In the genomic region with DNA sequence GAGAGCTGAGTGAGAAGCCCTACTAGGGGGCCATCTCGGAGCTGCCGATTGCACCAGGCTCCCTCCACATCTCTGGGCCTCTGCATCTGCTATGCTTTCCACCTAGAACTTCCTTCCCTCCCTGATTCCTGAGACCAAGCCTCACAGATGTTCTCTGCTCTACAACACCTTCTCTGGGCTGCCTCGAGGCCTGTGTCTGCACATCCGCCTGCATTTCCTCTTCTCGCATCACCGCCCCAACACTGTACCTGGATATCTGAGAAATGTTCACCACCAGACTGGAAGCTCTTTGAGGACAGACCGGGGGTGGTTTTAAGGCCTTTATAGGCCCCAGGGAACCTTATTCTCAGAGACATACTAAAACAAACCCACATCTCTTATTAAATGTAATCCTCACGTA, we compare ENCODE assay signal across 1 cellular context.
TF ChIP-seq lines count a peak whose summit lies in the region.

No MANE protein-coding gene starts in this region.

TF ChIP-seq in GM23338, 12 proteins besides CTCF, POLR2A, EP300 and RAD21:
- TF ChIP-seq ZNF331 (CRISPR knock-in tag; IDR thresholded peaks at IDR 0.05; ENCODE audit: low read depth) (no peak), JUNB (IDR thresholded peaks at IDR 0.05; ENCODE audit: unreplicated experiment) (no peak), CREB1 (CRISPR knock-in tag; IDR thresholded peaks at IDR 0.05; ENCODE audit: low read depth) (no peak), ZNF114 (CRISPR knock-in tag; IDR thresholded peaks at IDR 0.05) (no peak), STAT1 (IDR thresholded peaks at IDR 0.05; ENCODE audit: unreplicated experiment) (no peak), EZH2phosphoT487 (IDR thresholded peaks at IDR 0.05; ENCODE audit: unreplicated experiment) (no peak), POLR2AphosphoS5 (IDR thresholded peaks at IDR 0.05; ENCODE audit: low read depth) (no peak)
- TF ChIP-seq, protein P1, sequence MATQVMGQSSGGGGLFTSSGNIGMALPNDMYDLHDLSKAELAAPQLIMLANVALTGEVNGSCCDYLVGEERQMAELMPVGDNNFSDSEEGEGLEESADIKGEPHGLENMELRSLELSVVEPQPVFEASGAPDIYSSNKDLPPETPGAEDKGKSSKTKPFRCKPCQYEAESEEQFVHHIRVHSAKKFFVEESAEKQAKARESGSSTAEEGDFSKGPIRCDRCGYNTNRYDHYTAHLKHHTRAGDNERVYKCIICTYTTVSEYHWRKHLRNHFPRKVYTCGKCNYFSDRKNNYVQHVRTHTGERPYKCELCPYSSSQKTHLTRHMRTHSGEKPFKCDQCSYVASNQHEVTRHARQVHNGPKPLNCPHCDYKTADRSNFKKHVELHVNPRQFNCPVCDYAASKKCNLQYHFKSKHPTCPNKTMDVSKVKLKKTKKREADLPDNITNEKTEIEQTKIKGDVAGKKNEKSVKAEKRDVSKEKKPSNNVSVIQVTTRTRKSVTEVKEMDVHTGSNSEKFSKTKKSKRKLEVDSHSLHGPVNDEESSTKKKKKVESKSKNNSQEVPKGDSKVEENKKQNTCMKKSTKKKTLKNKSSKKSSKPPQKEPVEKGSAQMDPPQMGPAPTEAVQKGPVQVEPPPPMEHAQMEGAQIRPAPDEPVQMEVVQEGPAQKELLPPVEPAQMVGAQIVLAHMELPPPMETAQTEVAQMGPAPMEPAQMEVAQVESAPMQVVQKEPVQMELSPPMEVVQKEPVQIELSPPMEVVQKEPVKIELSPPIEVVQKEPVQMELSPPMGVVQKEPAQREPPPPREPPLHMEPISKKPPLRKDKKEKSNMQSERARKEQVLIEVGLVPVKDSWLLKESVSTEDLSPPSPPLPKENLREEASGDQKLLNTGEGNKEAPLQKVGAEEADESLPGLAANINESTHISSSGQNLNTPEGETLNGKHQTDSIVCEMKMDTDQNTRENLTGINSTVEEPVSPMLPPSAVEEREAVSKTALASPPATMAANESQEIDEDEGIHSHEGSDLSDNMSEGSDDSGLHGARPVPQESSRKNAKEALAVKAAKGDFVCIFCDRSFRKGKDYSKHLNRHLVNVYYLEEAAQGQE (IDR thresholded peaks at IDR 0.05; ENCODE audit: unreplicated experiment): no peak
- TF ChIP-seq, protein P2, sequence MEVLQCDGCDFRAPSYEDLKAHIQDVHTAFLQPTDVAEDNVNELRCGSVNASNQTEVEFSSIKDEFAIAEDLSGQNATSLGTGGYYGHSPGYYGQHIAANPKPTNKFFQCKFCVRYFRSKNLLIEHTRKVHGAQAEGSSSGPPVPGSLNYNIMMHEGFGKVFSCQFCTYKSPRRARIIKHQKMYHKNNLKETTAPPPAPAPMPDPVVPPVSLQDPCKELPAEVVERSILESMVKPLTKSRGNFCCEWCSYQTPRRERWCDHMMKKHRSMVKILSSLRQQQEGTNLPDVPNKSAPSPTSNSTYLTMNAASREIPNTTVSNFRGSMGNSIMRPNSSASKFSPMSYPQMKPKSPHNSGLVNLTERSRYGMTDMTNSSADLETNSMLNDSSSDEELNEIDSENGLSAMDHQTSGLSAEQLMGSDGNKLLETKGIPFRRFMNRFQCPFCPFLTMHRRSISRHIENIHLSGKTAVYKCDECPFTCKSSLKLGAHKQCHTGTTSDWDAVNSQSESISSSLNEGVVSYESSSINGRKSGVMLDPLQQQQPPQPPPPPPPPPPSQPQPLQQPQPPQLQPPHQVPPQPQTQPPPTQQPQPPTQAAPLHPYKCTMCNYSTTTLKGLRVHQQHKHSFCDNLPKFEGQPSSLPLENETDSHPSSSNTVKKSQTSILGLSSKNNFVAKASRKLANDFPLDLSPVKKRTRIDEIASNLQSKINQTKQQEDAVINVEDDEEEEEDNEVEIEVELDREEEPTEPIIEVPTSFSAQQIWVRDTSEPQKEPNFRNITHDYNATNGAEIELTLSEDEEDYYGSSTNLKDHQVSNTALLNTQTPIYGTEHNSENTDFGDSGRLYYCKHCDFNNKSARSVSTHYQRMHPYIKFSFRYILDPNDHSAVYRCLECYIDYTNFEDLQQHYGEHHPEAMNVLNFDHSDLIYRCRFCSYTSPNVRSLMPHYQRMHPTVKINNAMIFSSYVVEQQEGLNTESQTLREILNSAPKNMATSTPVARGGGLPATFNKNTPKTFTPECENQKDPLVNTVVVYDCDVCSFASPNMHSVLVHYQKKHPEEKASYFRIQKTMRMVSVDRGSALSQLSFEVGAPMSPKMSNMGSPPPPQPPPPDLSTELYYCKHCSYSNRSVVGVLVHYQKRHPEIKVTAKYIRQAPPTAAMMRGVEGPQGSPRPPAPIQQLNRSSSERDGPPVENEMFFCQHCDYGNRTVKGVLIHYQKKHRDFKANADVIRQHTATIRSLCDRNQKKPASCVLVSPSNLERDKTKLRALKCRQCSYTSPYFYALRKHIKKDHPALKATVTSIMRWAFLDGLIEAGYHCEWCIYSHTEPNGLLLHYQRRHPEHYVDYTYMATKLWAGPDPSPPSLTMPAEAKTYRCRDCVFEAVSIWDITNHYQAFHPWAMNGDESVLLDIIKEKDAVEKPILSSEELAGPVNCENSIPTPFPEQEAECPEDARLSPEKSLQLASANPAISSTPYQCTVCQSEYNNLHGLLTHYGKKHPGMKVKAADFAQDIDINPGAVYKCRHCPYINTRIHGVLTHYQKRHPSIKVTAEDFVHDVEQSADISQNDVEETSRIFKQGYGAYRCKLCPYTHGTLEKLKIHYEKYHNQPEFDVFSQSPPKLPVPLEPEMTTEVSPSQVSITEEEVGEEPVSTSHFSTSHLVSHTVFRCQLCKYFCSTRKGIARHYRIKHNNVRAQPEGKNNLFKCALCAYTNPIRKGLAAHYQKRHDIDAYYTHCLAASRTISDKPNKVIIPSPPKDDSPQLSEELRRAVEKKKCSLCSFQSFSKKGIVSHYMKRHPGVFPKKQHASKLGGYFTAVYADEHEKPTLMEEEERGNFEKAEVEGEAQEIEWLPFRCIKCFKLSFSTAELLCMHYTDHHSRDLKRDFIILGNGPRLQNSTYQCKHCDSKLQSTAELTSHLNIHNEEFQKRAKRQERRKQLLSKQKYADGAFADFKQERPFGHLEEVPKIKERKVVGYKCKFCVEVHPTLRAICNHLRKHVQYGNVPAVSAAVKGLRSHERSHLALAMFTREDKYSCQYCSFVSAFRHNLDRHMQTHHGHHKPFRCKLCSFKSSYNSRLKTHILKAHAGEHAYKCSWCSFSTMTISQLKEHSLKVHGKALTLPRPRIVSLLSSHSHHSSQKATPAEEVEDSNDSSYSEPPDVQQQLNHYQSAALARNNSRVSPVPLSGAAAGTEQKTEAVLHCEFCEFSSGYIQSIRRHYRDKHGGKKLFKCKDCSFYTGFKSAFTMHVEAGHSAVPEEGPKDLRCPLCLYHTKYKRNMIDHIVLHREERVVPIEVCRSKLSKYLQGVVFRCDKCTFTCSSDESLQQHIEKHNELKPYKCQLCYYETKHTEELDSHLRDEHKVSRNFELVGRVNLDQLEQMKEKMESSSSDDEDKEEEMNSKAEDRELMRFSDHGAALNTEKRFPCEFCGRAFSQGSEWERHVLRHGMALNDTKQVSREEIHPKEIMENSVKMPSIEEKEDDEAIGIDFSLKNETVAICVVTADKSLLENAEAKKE (CRISPR knock-in tag; IDR thresholded peaks at IDR 0.05): no peak
